ENCODE assay signal across 7 cellular contexts in genomic region chr20:50082056-50082455, GRCh38. TPM values are rescaled to one million over a fixed set of nuclear protein-coding genes. Genes with fewer than 3 reads are reported as not detected.
DNase-seq lines count a peak whose midpoint lies in the region; ATAC-seq, FAIRE-seq and TF ChIP-seq lines count a peak whose summit lies in the region.
"Not testable (repeated sequence)": the region's sequence is repeated elsewhere in the genome, so short reads cannot be mapped to it uniquely, and the experiment has no call there.

No MANE protein-coding gene starts in this region.

- not testable (repeated sequence) for FAIRE-seq in HepG2 (lab: Jason Lieb, UNC)

- not testable (repeated sequence) for H3K9ac ChIP-seq in HepG2 (ENCODE audit: insufficient read depth, low read depth, low read length)

- intact Hi-C loops in PC-9 (cut with micrococcal nuclease; ENCODE audit: unreplicated experiment): loop anchor here (10.0 kb wide), 1 partner anchor 317 kb away; no protein-coding TSS in a partner anchor
- intact Hi-C loops in activated CD8-positive, alpha-beta T cell treated with anti-CD3 and anti-CD28 coated beads for 36 hours (cut with micrococcal nuclease); heart left ventricle (cut with DNase I); HepG2 (cut with micrococcal nuclease; ENCODE audit: unreplicated experiment); posterior vena cava (cut with DNase I); upper lobe of right lung (cut with DNase I): not testable (repeated sequence)

- not testable (repeated sequence) for H3K9me3 Mint-ChIP-seq in activated CD8-positive, alpha-beta T cell treated with anti-CD3 and anti-CD28 coated beads for 36 hours; activated naive CD8-positive, alpha-beta T cell (ENCODE audit: low read depth)

- H3K4me2 ChIP-seq in PC-9; HepG2 (ENCODE audit: low read depth, low read length): not testable (repeated sequence)

- CTCF ChIA-PET in PC-9 (lab: Charles Lee); HepG2 (lab: Yijun Ruan, JAX; ENCODE audit: low intra/inter-chr PET ratio, low total read pairs): not testable (repeated sequence)
- CTCF ChIA-PET in activated CD8-positive, alpha-beta T cell treated with anti-CD3 and anti-CD28 coated beads for 36 hours (lab: Charles Lee): interaction anchor here (2.4 to 6.1 kb wide), 3 partner anchors 10 to 102 kb away, joined by 6 to 60 read pairs (median 52); partner anchors contain the start of gene PEDS1

- H3K27ac ChIP-seq in PC-9; HepG2 (ENCODE audit: extremely low read length, insufficient read depth, low read length); upper lobe of right lung: not testable (repeated sequence)
- peak overlapping the region in 10 of 12 donors; percentile 26 to 85 (median 66) for H3K27ac ChIP-seq in heart left ventricle

- 73 to 81% (median 77%) methylated on average over 9 of the region's 9 CpGs for WGBS in heart left ventricle, 4 donors
- 97% methylated on average over 9 of the region's 9 CpGs for WGBS in HepG2 (ENCODE audit: low lambda C conversion rate)

- peaks cover 20% of the 10 kb centered on the region for H3K79me2 ChIP-seq in PC-9 (ENCODE audit: low read depth)
- H3K79me2 ChIP-seq in HepG2 (ENCODE audit: insufficient read depth, low read length): not testable (repeated sequence)

- H3K27me3 Mint-ChIP-seq in activated CD8-positive, alpha-beta T cell treated with anti-CD3 and anti-CD28 coated beads for 36 hours; activated naive CD8-positive, alpha-beta T cell: not testable (repeated sequence)

- H3K27ac Mint-ChIP-seq in activated CD8-positive, alpha-beta T cell treated with anti-CD3 and anti-CD28 coated beads for 36 hours: peak overlapping the region; percentile 60
- peak overlapping the region; percentile 62 for H3K27ac Mint-ChIP-seq in activated naive CD8-positive, alpha-beta T cell

- peaks cover 18% of the 10 kb centered on the region for H3K36me3 Mint-ChIP-seq in activated CD8-positive, alpha-beta T cell treated with anti-CD3 and anti-CD28 coated beads for 36 hours (ENCODE audit: low read depth)
- not testable (repeated sequence) for H3K36me3 Mint-ChIP-seq in activated naive CD8-positive, alpha-beta T cell

- POLR2A ChIA-PET in PC-9 (lab: Charles Lee; ENCODE audit: unreplicated experiment); activated CD8-positive, alpha-beta T cell treated with anti-CD3 and anti-CD28 coated beads for 36 hours (lab: Charles Lee); HepG2 (lab: Yijun Ruan, JAX): not testable (repeated sequence)

- BruUV-seq in PC-9 (replicated peaks; lab: Mats Ljungman, UMichigan): TSS peak; percentile 35
- BruUV-seq in HepG2 (replicated peaks; lab: Mats Ljungman, UMichigan): not testable (repeated sequence)

- H3K9me2 ChIP-seq in PC-9 (ENCODE audit: insufficient read depth): not testable (repeated sequence)

- peaks cover 26% of the 10 kb centered on the region for H3K4me1 ChIP-seq in PC-9 (replicated peaks; ENCODE audit: insufficient read depth)
- peaks cover 0 to 59% (median 16%) of the 10 kb centered on the region in 12 donors for H3K4me1 ChIP-seq in heart left ventricle
- H3K4me1 ChIP-seq in HepG2 (ENCODE audit: insufficient read depth, low read length): peaks cover 26% of the 10 kb centered on the region
- peaks cover 17% of the 10 kb centered on the region for H3K4me1 ChIP-seq in upper lobe of right lung

- peaks cover 17% of the 10 kb centered on the region for H3K4me1 Mint-ChIP-seq in activated CD8-positive, alpha-beta T cell treated with anti-CD3 and anti-CD28 coated beads for 36 hours (ENCODE audit: low read depth)
- H3K4me1 Mint-ChIP-seq in activated naive CD8-positive, alpha-beta T cell (ENCODE audit: low read depth): peaks cover 21% of the 10 kb centered on the region

- not testable (repeated sequence) for H4K20me1 ChIP-seq in PC-9 (ENCODE audit: insufficient read depth)
- H4K20me1 ChIP-seq in HepG2 (ENCODE audit: insufficient read depth, low read length): peaks cover 12% of the 10 kb centered on the region

- not testable (repeated sequence) for DNase-seq in PC-9; activated CD8-positive, alpha-beta T cell treated with anti-CD3 and anti-CD28 coated beads for 36 hours; HepG2 (ENCODE audit: low spot score)
- peak in 1 of 5 donors; percentile 33 for DNase-seq in heart left ventricle
- DNase-seq in posterior vena cava (ENCODE audit: low spot score): peak; percentile 62
- DNase-seq in upper lobe of right lung: peak; percentile 50

- not testable (repeated sequence) for H3K27me3 ChIP-seq in PC-9 (ENCODE audit: insufficient read depth, low read depth); heart left ventricle; HepG2 (ENCODE audit: control insufficient read depth in 1 of 2, insufficient read depth in 2 of 2, low read length in 2 of 2); upper lobe of right lung

- not testable (repeated sequence) for H3K4me3 Mint-ChIP-seq in activated CD8-positive, alpha-beta T cell treated with anti-CD3 and anti-CD28 coated beads for 36 hours; activated naive CD8-positive, alpha-beta T cell

- H3K9me3 ChIP-seq in PC-9 (ENCODE audit: insufficient read depth, low read depth); heart left ventricle; HepG2 (ENCODE audit: low read length); upper lobe of right lung: not testable (repeated sequence)

- not testable (repeated sequence) for H2AFZ ChIP-seq in PC-9; HepG2 (ENCODE audit: low read length)

- H3F3A ChIP-seq in PC-9 (ENCODE audit: insufficient read depth, low read depth): peaks cover 35% of the 10 kb centered on the region

- in situ Hi-C loops in HepG2 (cut with HindIII; ENCODE audit: extremely low pct_ligation_motif_present, low pct_unique_long_range_greater_than_20kb): not testable (repeated sequence)

- TF ChIP-seq RAD21 in HepG2 (CRISPR knock-in tag; IDR thresholded peaks at IDR 0.05): not testable (repeated sequence)

- TF ChIP-seq CTCF in PC-9 (conservative IDR thresholded peaks at IDR 0.05); activated CD8-positive, alpha-beta T cell treated with anti-CD3 and anti-CD28 coated beads for 36 hours (IDR thresholded peaks at IDR 0.05); heart left ventricle (IDR thresholded peaks at IDR 0.05); HepG2 (CRISPR knock-in tag; IDR thresholded peaks at IDR 0.05); upper lobe of right lung (IDR thresholded peaks at IDR 0.05): not testable (repeated sequence)

- TF ChIP-seq EP300 in HepG2 (IDR thresholded peaks at IDR 0.05; ENCODE audit: low read depth in 2 of 2, low read length in 2 of 2); HepG2 (CRISPR knock-in tag; IDR thresholded peaks at IDR 0.05; ENCODE audit: borderline replicate concordance): not testable (repeated sequence)

- H3K36me3 ChIP-seq in PC-9 (ENCODE audit: low read depth): not testable (repeated sequence)
- peaks cover 0 to 29% (median 20%) of the 10 kb centered on the region in 9 donors for H3K36me3 ChIP-seq in heart left ventricle
- peaks cover 11 to 21% of the 10 kb centered on the region in 2 experiments for H3K36me3 ChIP-seq in HepG2 (replicated peaks in 1 of 2; ENCODE audit: control insufficient read depth in 1 of 2, insufficient read depth in 2 of 2, low read length in 2 of 2)
- peaks cover 26% of the 10 kb centered on the region for H3K36me3 ChIP-seq in upper lobe of right lung

- H3K4me3 ChIP-seq in PC-9; heart left ventricle; HepG2 (replicated peaks in 1 of 3; ENCODE audit: insufficient read depth in 1 of 3, low read depth in 2 of 3, low read length in 3 of 3); upper lobe of right lung: not testable (repeated sequence)

- TF ChIP-seq POLR2A in heart left ventricle (IDR thresholded peaks at IDR 0.05); HepG2 (IDR thresholded peaks at IDR 0.05; ENCODE audit: insufficient read depth in 1 of 2, low read depth in 2 of 2, low read length in 2 of 2): not testable (repeated sequence)

- not testable (repeated sequence) for ATAC-seq in activated CD8-positive, alpha-beta T cell treated with anti-CD3 and anti-CD28 coated beads for 36 hours; heart left ventricle; HepG2; upper lobe of right lung

RNA-seq across cellular contexts. Expression of gene UBE2V1, which starts 30.9 kb away (rescaled TPM):
- total RNA-seq in PC-9 (2021) (137 and 174 TPM in 2 replicates), heart left ventricle (100 to 1,000 TPM in 1 of 9 donors, 10 to 100 TPM in 8; 54.2 to 105 (median 84.8) TPM), HepG2 (2016; rRNA removed; fragmentation: Illumina TruSeq; extraction: Trizol) (81.3 and 85.1 TPM in 2 replicates), posterior vena cava (10 to 100 TPM; 77.0 to 89.4 TPM), upper lobe of right lung (83.2 TPM)
- 100 to 1,000 TPM; 112 to 151 TPM for total RNA-seq in activated CD8-positive, alpha-beta T cell treated with anti-CD3 and anti-CD28 coated beads for 36 hours
- polyA plus RNA-seq in heart left ventricle (10 to 100 TPM; 73.0 to 73.9 TPM), HepG2 (2011; rRNA removed) (102 and 132 TPM in 2 replicates)
- total RNA-seq in HepG2 (2016; cell fraction: cytosol; rRNA removed; fragmentation: Illumina TruSeq; extraction: Trizol; ENCODE audit: low read depth): 39.8 and 41.0 TPM in 2 replicates
- 75.7 and 82.4 TPM in 2 replicates for total RNA-seq in HepG2 (2016; cell fraction: insoluble cytoplasmic fraction; rRNA removed; fragmentation: Illumina TruSeq; extraction: Trizol)
- total RNA-seq in HepG2 (2016; cell fraction: membrane; rRNA removed; fragmentation: Illumina TruSeq; extraction: Trizol): 77.9 and 85.1 TPM in 2 replicates
- 90.9 and 96.1 TPM in 2 replicates for total RNA-seq in HepG2 (2016; cell fraction: nucleus; rRNA removed; fragmentation: Illumina TruSeq; extraction: Trizol)
- polyA plus RNA-seq in HepG2 (2011; cell fraction: cytosol; rRNA removed): 86.6 and 115 TPM in 2 replicates
- polyA plus RNA-seq in HepG2 (2011; cell fraction: nucleus; rRNA removed): 112 and 127 TPM in 2 replicates
- 131 and 175 TPM in 2 replicates for polyA plus RNA-seq in HepG2 (2012)
- polyA plus RNA-seq in HepG2 (2016; cell fraction: cytosol; fragmentation: Illumina TruSeq; extraction: Trizol; ENCODE audit: low read depth): 88.5 and 88.7 TPM in 2 replicates
- 203 and 260 TPM in 2 replicates for polyA plus RNA-seq in HepG2 (2016; cell fraction: insoluble cytoplasmic fraction; fragmentation: Illumina TruSeq; extraction: Trizol; ENCODE audit: low read depth)
- 179 and 185 TPM in 2 replicates for polyA plus RNA-seq in HepG2 (2016; cell fraction: membrane; fragmentation: Illumina TruSeq; extraction: Trizol; ENCODE audit: low read depth)
- 152 and 171 TPM in 2 replicates for polyA plus RNA-seq in HepG2 (2016; cell fraction: nucleus; fragmentation: Illumina TruSeq; extraction: Trizol; ENCODE audit: insufficient read depth, low read depth)
- 54.3 and 62.1 TPM in 2 replicates for polyA minus RNA-seq in HepG2 (2011; rRNA and poly(A)+ RNA removed; ENCODE audit: low replicate concordance)
- polyA minus RNA-seq in HepG2 (2011; cell fraction: cytosol; rRNA and poly(A)+ RNA removed): 50.5 and 51.3 TPM in 2 replicates
- polyA minus RNA-seq in HepG2 (2011; cell fraction: nucleus; rRNA and poly(A)+ RNA removed): 273 and 299 TPM in 2 replicates
